In genomic region chr20:49278817-49279676, GRCh38 we compare ENCODE assay signal across 8 cellular contexts. TPM values are rescaled to one million over a fixed set of nuclear protein-coding genes. Genes with fewer than 3 reads are reported as not detected.
A peak's percentile ranks its signal among the peaks of the same experiment; 100 is the strongest.
DNase-seq lines count a peak whose midpoint lies in the region; TF ChIP-seq lines count a peak whose summit lies in the region.

No MANE protein-coding gene starts in this region.

- H3K27ac ChIP-seq in mesendoderm (ENCODE audit: low read depth, low read length) (peak overlapping the region; percentile 59), transverse colon (peak overlapping the region; percentile 94 to 97 (median 96))

- H3K4ac ChIP-seq in mesendoderm (ENCODE audit: low read depth, low read length) = peak overlapping the region; percentile 89

- H3K4me3 ChIP-seq in mesendoderm (ENCODE audit: low read length) = peak overlapping the region; percentile 64
- peak overlapping the region; percentile 64 to 91 (median 76) for H3K4me3 ChIP-seq in transverse colon

- H3K9ac ChIP-seq in mesendoderm (ENCODE audit: low read length) = peak overlapping the region; percentile 78

- H3K4me1 Mint-ChIP-seq in chondrocyte (ENCODE audit: low read depth) = peaks cover 65% of the 10 kb centered on the region

- H3K4me2 ChIP-seq in mesendoderm (ENCODE audit: low read length) = peak overlapping the region; percentile 9

- peak overlapping the region; percentile 98 for H3K56ac ChIP-seq in mesendoderm (ENCODE audit: low read length)

- no peak for TF ChIP-seq EP300 in transverse colon (IDR thresholded peaks at IDR 0.05; ENCODE audit: low read depth)

- TF ChIP-seq POLR2A in transverse colon (IDR thresholded peaks at IDR 0.05) = no peak

- H3K9me3 Mint-ChIP-seq in chondrocyte (ENCODE audit: low read depth) = no peaks in the 10 kb centered on the region

- no peak for TF ChIP-seq CTCF in chondrocyte (IDR thresholded peaks at IDR 0.05)
- TF ChIP-seq CTCF in transverse colon (IDR thresholded peaks at IDR 0.05) = no peak

- peak overlapping the region; percentile 94 for H3K18ac ChIP-seq in mesendoderm (ENCODE audit: low read length)

- in situ Hi-C loops in SK-MEL-5 (cut with HindIII; ENCODE audit: low pct_unique_long_range_greater_than_20kb, low sequenced_read_pairs) (no loop called here), transverse colon (cut with MboI; ENCODE audit: low pct_ligation_motif_present in 1 of 4, low pct_unique_long_range_greater_than_20kb in 1 of 4, low sequenced_read_pairs in 3 of 4) (no loop called here)

- peaks cover 80% of the 10 kb centered on the region for H3K79me2 ChIP-seq in mesendoderm (ENCODE audit: control insufficient read depth, insufficient read depth, low read length)

- H3K23ac ChIP-seq in mesendoderm (ENCODE audit: low read length) = no peak overlapping the region

- peaks cover 62% of the 10 kb centered on the region for H3K36me3 Mint-ChIP-seq in chondrocyte (ENCODE audit: low read depth)

- no peak overlapping the region for H2BK15ac ChIP-seq in mesendoderm (replicated peaks; ENCODE audit: low read depth)

- peak overlapping the region; percentile 99 for H3K4me3 Mint-ChIP-seq in chondrocyte (ENCODE audit: unreplicated experiment)

- DNase-seq in SKM-1 treated with dmso at 0.1 percent for 144 hours (lab: John Stamatoyannopoulos, UW; ENCODE audit: unreplicated experiment) (peak; percentile 54), SKM-1 (lab: John Stamatoyannopoulos, UW; ENCODE audit: unreplicated experiment) (no peak), SK-MEL-5 (ENCODE audit: low read depth, low spot score) (peak; percentile 53), chondrocyte (ENCODE audit: low spot score) (no peak), mesendoderm (peak; percentile 17), transverse colon (peak; percentile 27), amniotic stem cell (lab: John Stamatoyannopoulos, UW) (no peak), NCI-H1048 (lab: John Stamatoyannopoulos, UW) (no peak)

- H3K9me3 ChIP-seq in transverse colon = peaks cover 12 to 14% of the 10 kb centered on the region in 2 donors

- peaks cover 11% of the 10 kb centered on the region for H3K79me1 ChIP-seq in mesendoderm (ENCODE audit: low read length)

- H3K27me3 ChIP-seq in mesendoderm (ENCODE audit: insufficient read depth, low read length, poor library complexity) = no peaks in the 10 kb centered on the region
- H3K27me3 ChIP-seq in transverse colon = no peaks in the 10 kb centered on the region

- H4K5ac ChIP-seq in mesendoderm (ENCODE audit: low read length) = no peak overlapping the region

- H4K8ac ChIP-seq in mesendoderm (ENCODE audit: low read depth, low read length) = no peak overlapping the region

- H3K27me3 Mint-ChIP-seq in chondrocyte (ENCODE audit: low read depth) = no peaks in the 10 kb centered on the region

- H3K4me1 ChIP-seq in mesendoderm (ENCODE audit: control insufficient read depth, low read depth, low read length) (no peaks in the 10 kb centered on the region), transverse colon (peaks cover 6 to 55% (median 25%) of the 10 kb centered on the region in 4 donors)

- no peak overlapping the region for H2BK120ac ChIP-seq in mesendoderm (ENCODE audit: low read depth, low read length)

- H2BK5ac ChIP-seq in mesendoderm (ENCODE audit: low read length) = peak overlapping the region; percentile 92

- peak overlapping the region; percentile 89 for H3K27ac Mint-ChIP-seq in chondrocyte (ENCODE audit: unreplicated experiment)

- WGBS in mesendoderm (ENCODE audit: extremely low coverage, insufficient coverage, low lambda C conversion rate) = no CpG with 5 or more reads among the region's 33 CpGs
- WGBS in transverse colon (ENCODE audit: low coverage in 1 of 2), 2 donors = 18 to 19% methylated on average over 19 to 33 of the region's 33 CpGs

- H2AK5ac ChIP-seq in mesendoderm (ENCODE audit: low read length) = peak overlapping the region; percentile 27

- H3K36me3 ChIP-seq in mesendoderm (ENCODE audit: control insufficient read depth, insufficient read depth, low read length) (peaks cover 41% of the 10 kb centered on the region), transverse colon (peaks cover 1 to 43% (median 30%) of the 10 kb centered on the region in 4 donors)

- intact Hi-C loops in transverse colon (cut with DNase I; ENCODE audit: low total_unique reads) = no loop called here

RNA-seq across cellular contexts. Expression of gene ZNFX1, which starts 1.2 kb away (rescaled TPM):
- total RNA-seq in SK-MEL-5 (2014; rRNA removed; shearing (Covaris generic)) = 20.3 and 21.0 TPM in 2 replicates
- 18.9 and 25.4 TPM in 2 replicates for polyA plus RNA-seq in SK-MEL-5 (2015; cell fraction: cytosol; rRNA removed)
- 16.0 and 17.8 TPM in 2 replicates for polyA plus RNA-seq in SK-MEL-5 (2015; cell fraction: nucleus; rRNA removed)
- total RNA-seq in chondrocyte = 36.0 to 38.7 TPM (median 36.4 TPM) in 3 replicates
- polyA plus RNA-seq in mesendoderm (2013, experiment 1 of 2) = 6.2 TPM
- polyA plus RNA-seq in mesendoderm (2013, experiment 2 of 2) = 6.1 TPM
- 10 to 100 TPM; 29.1 to 35.4 (median 33.5) TPM for total RNA-seq in transverse colon

RNA-seq across cellular contexts. Expression of gene DDX27, which starts 59.8 kb away (rescaled TPM):
- total RNA-seq in SK-MEL-5 (2014; rRNA removed; shearing (Covaris generic)) = 53.7 and 54.8 TPM in 2 replicates
- 38.8 and 46.3 TPM in 2 replicates for polyA plus RNA-seq in SK-MEL-5 (2015; cell fraction: cytosol; rRNA removed)
- 42.0 and 51.8 TPM in 2 replicates for polyA plus RNA-seq in SK-MEL-5 (2015; cell fraction: nucleus; rRNA removed)
- 23.3 to 25.9 TPM (median 23.7 TPM) in 3 replicates for total RNA-seq in chondrocyte
- polyA plus RNA-seq in mesendoderm (2013, experiment 1 of 2) = 71.9 TPM
- polyA plus RNA-seq in mesendoderm (2013, experiment 2 of 2) = 72.6 TPM
- 10 to 100 TPM; 13.1 to 37.0 (median 24.8) TPM for total RNA-seq in transverse colon

Comparison
In these comparisons a context has a peak if more than half of its experiments do, and no peak if none do; other contexts are left out.
1. DNase-seq: peak in SKM-1 treated with dmso at 0.1 percent for 144 hours (single experiment), SK-MEL-5 (single experiment), mesendoderm (single experiment) and transverse colon (single experiment); none in SKM-1 (single experiment), chondrocyte (single experiment), amniotic stem cell (single experiment) and NCI-H1048 (single experiment).